10 cellular contexts compared by ENCODE assay signal in genomic region chr12:22529281-22530060, GRCh38. TPM values are rescaled to one million over a fixed set of nuclear protein-coding genes. Genes with fewer than 3 reads are reported as not detected.
A peak's percentile ranks its signal among the peaks of the same experiment; 100 is the strongest.
DNase-seq lines count a peak whose midpoint lies in the region; ATAC-seq and TF ChIP-seq lines count a peak whose summit lies in the region.
"Had no signal": no experiment of that assay in that cellular context is flagged by ENCODE, and none has a peak within 500 bp of the region (broad histone marks: within the 10 kb centered on the region; RNA-seq: fewer than 3 reads in every experiment).

No MANE protein-coding gene starts in this region.

- peaks cover 37% of the 10 kb centered on the region for H3K36me3 Mint-ChIP-seq in activated CD4-positive, alpha-beta T cell treated with anti-CD3 and anti-CD28 coated beads, Interleukin-2, amount 10 ng/mL, durations not matched to agents 24 days and 14 days (ENCODE audit: low read depth)

- H3K27ac Mint-ChIP-seq in activated CD4-positive, alpha-beta T cell treated with anti-CD3 and anti-CD28 coated beads, Interleukin-2, amount 10 ng/mL, durations not matched to agents 24 days and 14 days: peak overlapping the region; percentile 66

- H3K9me2 ChIP-seq in Karpas-422 (replicated peaks; ENCODE audit: insufficient read depth, low read length): no peaks in the 10 kb centered on the region

- no peaks in the 10 kb centered on the region for H3K27me3 Mint-ChIP-seq in activated CD4-positive, alpha-beta T cell treated with anti-CD3 and anti-CD28 coated beads, Interleukin-2, amount 10 ng/mL, durations not matched to agents 24 days and 14 days

- H3K4me3 ChIP-seq in Karpas-422 (ENCODE audit: low read length): no peak overlapping the region
- no peak overlapping the region for H3K4me3 ChIP-seq in WERI-Rb-1 (ENCODE audit: low read depth, low read length)
- H3K4me3 ChIP-seq: thoracic aorta had no signal

- H3K79me2 ChIP-seq in Karpas-422 (ENCODE audit: low read length): peaks cover 69% of the 10 kb centered on the region

- H3K9ac ChIP-seq in Karpas-422 (ENCODE audit: low read length): no peak overlapping the region

- H3K36me3 ChIP-seq in Karpas-422 (ENCODE audit: insufficient read depth, low read length) (peaks cover 46% of the 10 kb centered on the region), WERI-Rb-1 (peaks cover 38% of the 10 kb centered on the region)

- H3K27ac ChIP-seq in Karpas-422 (ENCODE audit: low read length) (no peak overlapping the region), WERI-Rb-1 (no peak overlapping the region)
- H3K27ac ChIP-seq: epithelial cell of prostate, thoracic aorta had no signal

- no peaks in the 10 kb centered on the region for H3K9me3 ChIP-seq in Karpas-422 (ENCODE audit: low read length)
- H3K9me3 ChIP-seq in WERI-Rb-1 (ENCODE audit: severe bottlenecking): no peaks in the 10 kb centered on the region
- H3K9me3 ChIP-seq: thoracic aorta had no signal

- no peak for DNase-seq in activated CD4-positive, alpha-beta T cell treated with anti-CD3 and anti-CD28 coated beads, Interleukin-2, amount 10 ng/mL, durations not matched to agents 24 days and 14 days
- DNase-seq in activated CD4-positive, alpha-beta T cell treated with anti-CD3 and anti-CD28 coated beads, Interleukin-2, amount 50 U/mL, for 1 hour: no peak
- DNase-seq in Karpas-422 (peak; percentile 68), WERI-Rb-1 (no peak), left lobe of liver (ENCODE audit: low spot score) (no peak)
- DNase-seq in stimulated activated CD4-positive, alpha-beta T cell treated with anti-CD3 and anti-CD28 coated beads, Interleukin-2, amount 100 ng/mL, for 48 hours: no peak

- H3K4me1 Mint-ChIP-seq in activated CD4-positive, alpha-beta T cell treated with anti-CD3 and anti-CD28 coated beads, Interleukin-2, amount 10 ng/mL, durations not matched to agents 24 days and 14 days: peaks cover 7% of the 10 kb centered on the region

- H2AFZ ChIP-seq in Karpas-422 (ENCODE audit: low read length): no peak overlapping the region

- H4K20me1 ChIP-seq in Karpas-422 (ENCODE audit: insufficient read depth, low read depth, low read length): no peaks in the 10 kb centered on the region

- H3K4me2 ChIP-seq in Karpas-422 (ENCODE audit: low read depth, low read length, poor library complexity, severe bottlenecking): no peak overlapping the region

- H3K27me3 ChIP-seq in Karpas-422 (ENCODE audit: low read length) (no peaks in the 10 kb centered on the region), WERI-Rb-1 (ENCODE audit: insufficient read depth, low read depth, severe bottlenecking) (no peaks in the 10 kb centered on the region)

- ATAC-seq in GM21529 (IDR thresholded peaks at IDR 0.05; ENCODE audit: unreplicated experiment) (peak; percentile 90), left lobe of liver (peak; percentile 82), GM21515 (IDR thresholded peaks at IDR 0.05; ENCODE audit: unreplicated experiment) (no peak)

- TF ChIP-seq CTCF in WERI-Rb-1 (IDR thresholded peaks at IDR 0.05; ENCODE audit: low read depth, low read length): 0 out of 2 replicates have a peak, but pooled peaks have one; percentile 13

- no peaks in the 10 kb centered on the region for H3K4me1 ChIP-seq in Karpas-422 (ENCODE audit: low read length)

- no peaks in the 10 kb centered on the region for H3K9me3 Mint-ChIP-seq in activated CD4-positive, alpha-beta T cell treated with anti-CD3 and anti-CD28 coated beads, Interleukin-2, amount 10 ng/mL, durations not matched to agents 24 days and 14 days

- H3K4me3 Mint-ChIP-seq in activated CD4-positive, alpha-beta T cell treated with anti-CD3 and anti-CD28 coated beads, Interleukin-2, amount 10 ng/mL, durations not matched to agents 24 days and 14 days: no peak overlapping the region

- intact Hi-C loops in activated CD4-positive, alpha-beta T cell treated with anti-CD3 and anti-CD28 coated beads, Interleukin-2, amount 10 ng/mL, durations not matched to agents 24 days and 14 days (cut with micrococcal nuclease): loop anchor here (1.0 to 2.0 kb wide), 2 partner anchors 15 to 103 kb away; partner anchors contain the start of gene C2CD5

RNA-seq across cellular contexts. Expression of gene C2CD5, which starts 14.9 kb away (rescaled TPM):
- 31.4 and 35.1 TPM in 2 replicates for total RNA-seq in activated CD4-positive, alpha-beta T cell treated with anti-CD3 and anti-CD28 coated beads, Interleukin-2, amount 10 ng/mL, durations not matched to agents 24 days and 14 days
- total RNA-seq in Karpas-422 (2014; rRNA removed; shearing (Covaris generic); ENCODE audit: low replicate concordance): 26.6 and 71.8 TPM in 2 replicates
- 10.8 TPM for total RNA-seq in left lobe of liver
